ENCODE assay signal across 1 cellular context in genomic region chr6:43968110-43968965, GRCh38.
TF ChIP-seq lines count a peak whose summit lies in the region.

No MANE protein-coding gene starts in this region.

TF ChIP-seq in GM23338, 12 proteins besides CTCF, POLR2A, EP300 and RAD21 (continued from another document):
- TF ChIP-seq REST (IDR thresholded peaks at IDR 0.05; ENCODE audit: unreplicated experiment) = no peak
- TF ChIP-seq STAT1 (IDR thresholded peaks at IDR 0.05; ENCODE audit: unreplicated experiment) = no peak
- no peak for TF ChIP-seq JUNB (IDR thresholded peaks at IDR 0.05; ENCODE audit: unreplicated experiment)
- no peak for TF ChIP-seq ETS1 (IDR thresholded peaks at IDR 0.05)
- no peak for TF ChIP-seq POLR2AphosphoS5 (IDR thresholded peaks at IDR 0.05; ENCODE audit: low read depth)
- no peak for TF ChIP-seq NANOG (IDR thresholded peaks at IDR 0.05; ENCODE audit: borderline replicate concordance)
